In the genomic region with DNA sequence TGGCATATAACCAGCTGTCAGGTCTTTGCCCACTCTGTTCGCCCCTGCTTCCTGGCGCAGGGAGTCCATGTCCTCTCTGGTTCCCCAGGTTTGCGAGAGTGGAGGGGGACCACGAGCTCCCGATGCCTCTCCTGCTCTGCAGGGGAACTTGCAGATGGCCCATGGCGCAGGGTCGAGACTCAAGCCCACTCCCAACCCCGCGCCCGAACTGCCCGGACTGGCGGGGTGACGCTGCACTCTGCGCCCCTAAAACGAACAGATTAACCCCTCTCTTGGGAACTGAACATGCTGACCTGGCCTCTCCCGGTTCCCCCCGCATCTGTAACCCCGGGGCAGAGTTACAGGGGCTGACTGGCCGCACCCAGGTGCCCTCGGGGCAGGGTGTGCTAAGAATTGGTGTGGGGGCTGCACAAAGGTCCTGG, we compare ENCODE assay signal across 1 cellular context.
A peak's percentile ranks its signal among the peaks of the same experiment; 100 is the strongest.
TF ChIP-seq lines count a peak whose summit lies in the region.

No MANE protein-coding gene starts in this region.

TF ChIP-seq in K562, 482 proteins besides CTCF, POLR2A, EP300 and RAD21:
- TF ChIP-seq POLR2AphosphoS2 (IDR thresholded peaks at IDR 0.05; ENCODE audit: low read length) (no peak), SREBF1 (IDR thresholded peaks at IDR 0.05; ENCODE audit: borderline replicate concordance, low read depth, low read length) (0 out of 2 replicates have a peak, but pooled peaks have one; percentile 17), ZSCAN32 (CRISPR knock-in tag; IDR thresholded peaks at IDR 0.05) (no peak)
